19 cellular contexts compared by ENCODE assay signal in genomic region chr6:40509163-40509562, GRCh38.
"Had no signal": no experiment of that assay in that cellular context is flagged by ENCODE, and none has a peak within 500 bp of the region (broad histone marks: within the 10 kb centered on the region; RNA-seq: fewer than 3 reads in every experiment).

No MANE protein-coding gene starts in this region.

- H3K4me3 Mint-ChIP-seq: activated naive CD8-positive, alpha-beta T cell treated with anti-CD3 and anti-CD28 coated beads, Interleukin-2, amount 10 ng/mL, durations not matched to agents 7 days and 5 days; central memory CD8-positive, alpha-beta T cell; neural progenitor cell; stimulated activated naive B cell treated with anti-CD40 and anti-IgM and Interleukin-4, amounts not matched to agents 10 μg/mL and 1 μg/mL and 100 μg/mL, for 72 hours had no signal

- H3K4me2 ChIP-seq: neural progenitor cell had no signal

- H3K4me3 ChIP-seq: coronary artery, lung, neural progenitor cell, ovary, sigmoid colon, SJSA1, spleen, tibial nerve had no signal

- H3K36me3 Mint-ChIP-seq: activated naive CD8-positive, alpha-beta T cell treated with anti-CD3 and anti-CD28 coated beads, Interleukin-2, amount 10 ng/mL, durations not matched to agents 7 days and 5 days; neural progenitor cell; stimulated activated naive B cell treated with anti-CD40 and anti-IgM and Interleukin-4, amounts not matched to agents 10 μg/mL and 1 μg/mL and 100 μg/mL, for 72 hours had no signal

- H3K9ac ChIP-seq: neural progenitor cell had no signal

- H3K4me1 Mint-ChIP-seq: central memory CD8-positive, alpha-beta T cell; stimulated activated naive B cell treated with anti-CD40 and anti-IgM and Interleukin-4, amounts not matched to agents 10 μg/mL and 1 μg/mL and 100 μg/mL, for 72 hours had no signal

- FAIRE-seq: islet of Langerhans had no signal

- H3K9me3 Mint-ChIP-seq: activated naive CD8-positive, alpha-beta T cell treated with anti-CD3 and anti-CD28 coated beads, Interleukin-2, amount 10 ng/mL, durations not matched to agents 7 days and 5 days; central memory CD8-positive, alpha-beta T cell; neural progenitor cell; stimulated activated naive B cell treated with anti-CD40 and anti-IgM and Interleukin-4, amounts not matched to agents 10 μg/mL and 1 μg/mL and 100 μg/mL, for 72 hours had no signal

- H3K27ac ChIP-seq: brain microvascular endothelial cell, coronary artery, neural progenitor cell, ovary, sigmoid colon, SJSA1, spleen, tibial nerve had no signal

- H3K27me3 Mint-ChIP-seq: activated naive CD8-positive, alpha-beta T cell treated with anti-CD3 and anti-CD28 coated beads, Interleukin-2, amount 10 ng/mL, durations not matched to agents 7 days and 5 days; central memory CD8-positive, alpha-beta T cell; stimulated activated naive B cell treated with anti-CD40 and anti-IgM and Interleukin-4, amounts not matched to agents 10 μg/mL and 1 μg/mL and 100 μg/mL, for 72 hours had no signal

- H3K27me3 ChIP-seq: brain microvascular endothelial cell, neural progenitor cell, ovary, sigmoid colon, SJSA1, spleen, tibial nerve had no signal

- H2AFZ ChIP-seq: neural progenitor cell had no signal

- H3K9me3 ChIP-seq: ovary, sigmoid colon, SJSA1, spleen, tibial nerve had no signal

- H3K27ac Mint-ChIP-seq: activated naive CD8-positive, alpha-beta T cell treated with anti-CD3 and anti-CD28 coated beads, Interleukin-2, amount 10 ng/mL, durations not matched to agents 7 days and 5 days; neural progenitor cell; stimulated activated naive B cell treated with anti-CD40 and anti-IgM and Interleukin-4, amounts not matched to agents 10 μg/mL and 1 μg/mL and 100 μg/mL, for 72 hours had no signal

- H3K4me1 ChIP-seq: sigmoid colon, SJSA1, spleen, tibial nerve had no signal

- DNase-seq: activated CD4-positive, CD25-positive, alpha-beta regulatory T cell treated with anti-CD3 and anti-CD28 coated beads, Interleukin-2, amount 50 U/mL, for 72 hours; activated gamma-delta T cell; activated naive CD8-positive, alpha-beta T cell treated with anti-CD3 and anti-CD28 coated beads, Interleukin-2, amount 10 ng/mL, durations not matched to agents 7 days and 5 days; activated T-cell treated with anti-CD3 and anti-CD28 coated beads, Interleukin-2, amount 50 U/mL, for 1 hour; brain microvascular endothelial cell; midbrain; ovary; sigmoid colon; spleen; stimulated activated CD4-positive, alpha-beta T cell treated with anti-CD3 and anti-CD28 coated beads, Interleukin-2, amount 100 ng/mL, for 24 hours; stimulated activated naive B cell treated with anti-CD40 and anti-IgM and Interleukin-4, amounts not matched to agents 10 μg/mL and 1 μg/mL and 100 μg/mL, for 72 hours; substantia nigra had no signal

- H3K36me3 ChIP-seq: brain microvascular endothelial cell, neural progenitor cell, ovary, sigmoid colon, SJSA1, spleen, tibial nerve had no signal
